Comparison of ENCODE assay signal across 8 cellular contexts in genomic region chr14:39430762-39431415, GRCh38. TPM values are rescaled to one million over a fixed set of nuclear protein-coding genes. Genes with fewer than 3 reads are reported as not detected.
DNase-seq lines count a peak whose midpoint lies in the region; ATAC-seq lines count a peak whose summit lies in the region.

No MANE protein-coding gene starts in this region.

- peak overlapping the region; percentile 88 for H3K4me3 Mint-ChIP-seq in activated CD8-positive, alpha-beta memory T cell treated with anti-CD3 and anti-CD28 coated beads, Interleukin-2, amount 10 ng/mL, durations not matched to agents 7 days and 5 days
- H3K4me3 Mint-ChIP-seq in IgD-negative memory B cell (peak overlapping the region; percentile 98 to 99 (median 99)), immature natural killer cell (peak overlapping the region; percentile 96 to 100 (median 99))
- peak overlapping the region; percentile 97 for H3K4me3 Mint-ChIP-seq in activated naive CD8-positive, alpha-beta T cell treated with anti-CD3 and anti-CD28 coated beads for 36 hours
- peak overlapping the region; percentile 99 to 100 for H3K4me3 Mint-ChIP-seq in stimulated activated naive CD8-positive, alpha-beta T cell treated with anti-CD3 and anti-CD28 coated beads, Interleukin-15, amount 100 ng/mL, for 72 hours

- no peak for DNase-seq in activated CD8-positive, alpha-beta memory T cell treated with anti-CD3 and anti-CD28 coated beads, Interleukin-2, amount 10 ng/mL, durations not matched to agents 7 days and 5 days
- no peak for DNase-seq in activated CD8-positive, alpha-beta memory T cell treated with anti-CD3 and anti-CD28 coated beads, Interleukin-2, amount 50 U/mL, for 4 hours
- no peak for DNase-seq in activated naive CD8-positive, alpha-beta T cell treated with anti-CD3 and anti-CD28 coated beads for 36 hours
- no peak for DNase-seq in immature natural killer cell
- peak in 1 of 2 donors; percentile 18 for DNase-seq in stimulated activated naive CD8-positive, alpha-beta T cell treated with anti-CD3 and anti-CD28 coated beads, Interleukin-15, amount 100 ng/mL, for 72 hours
- no peak for DNase-seq in DMS79 treated with DMSO at 0.1 percent for 48 hours (lab: John Stamatoyannopoulos, UW)

- H3K27ac Mint-ChIP-seq in activated CD8-positive, alpha-beta memory T cell treated with anti-CD3 and anti-CD28 coated beads, Interleukin-2, amount 10 ng/mL, durations not matched to agents 7 days and 5 days = peak overlapping the region; percentile 99
- peak overlapping the region; percentile 95 to 99 (median 99) for H3K27ac Mint-ChIP-seq in IgD-negative memory B cell
- peak overlapping the region; percentile 90 for H3K27ac Mint-ChIP-seq in activated naive CD8-positive, alpha-beta T cell treated with anti-CD3 and anti-CD28 coated beads for 36 hours
- H3K27ac Mint-ChIP-seq in immature natural killer cell = peak overlapping the region; percentile 95 to 99 (median 96)
- H3K27ac Mint-ChIP-seq in stimulated activated naive CD8-positive, alpha-beta T cell treated with anti-CD3 and anti-CD28 coated beads, Interleukin-15, amount 100 ng/mL, for 72 hours = peak overlapping the region; percentile 95 to 98

- CTCF ChIA-PET in activated CD8-positive, alpha-beta memory T cell treated with anti-CD3 and anti-CD28 coated beads, Interleukin-2, amount 10 ng/mL, durations not matched to agents 7 days and 5 days (lab: Charles Lee) = interaction anchor here (1.1 to 3.8 kb wide), 6 partner anchors 164 to 329 kb away, joined by 3 to 31 read pairs (median 3); partner anchors contain the start of gene TRAPPC6B

- no peak for ATAC-seq in activated CD8-positive, alpha-beta memory T cell treated with anti-CD3 and anti-CD28 coated beads, Interleukin-2, amount 10 ng/mL, durations not matched to agents 7 days and 5 days
- ATAC-seq in stimulated activated naive CD8-positive, alpha-beta T cell treated with anti-CD3 and anti-CD28 coated beads, Interleukin-15, amount 100 ng/mL, for 72 hours = peak; percentile 26
- ATAC-seq in GM18498 (IDR thresholded peaks at IDR 0.05; ENCODE audit: unreplicated experiment) = no peak

- H3K4me1 Mint-ChIP-seq in activated CD8-positive, alpha-beta memory T cell treated with anti-CD3 and anti-CD28 coated beads, Interleukin-2, amount 10 ng/mL, durations not matched to agents 7 days and 5 days = peaks cover 48% of the 10 kb centered on the region
- H3K4me1 Mint-ChIP-seq in IgD-negative memory B cell = peaks cover 42 to 47% (median 47%) of the 10 kb centered on the region in 3 donors
- H3K4me1 Mint-ChIP-seq in activated naive CD8-positive, alpha-beta T cell treated with anti-CD3 and anti-CD28 coated beads for 36 hours = peaks cover 48% of the 10 kb centered on the region
- H3K4me1 Mint-ChIP-seq in immature natural killer cell = peaks cover 53 to 60% of the 10 kb centered on the region in 2 donors
- peaks cover 47% of the 10 kb centered on the region for H3K4me1 Mint-ChIP-seq in stimulated activated naive CD8-positive, alpha-beta T cell treated with anti-CD3 and anti-CD28 coated beads, Interleukin-15, amount 100 ng/mL, for 72 hours

- no peaks in the 10 kb centered on the region for H3K27me3 Mint-ChIP-seq in activated CD8-positive, alpha-beta memory T cell treated with anti-CD3 and anti-CD28 coated beads, Interleukin-2, amount 10 ng/mL, durations not matched to agents 7 days and 5 days
- H3K27me3 Mint-ChIP-seq in IgD-negative memory B cell (no peaks in the 10 kb centered on the region), immature natural killer cell (ENCODE audit: low read depth in 3 of 3) (peaks cover 7 to 20% (median 19%) of the 10 kb centered on the region in 3 donors)
- H3K27me3 Mint-ChIP-seq in activated naive CD8-positive, alpha-beta T cell treated with anti-CD3 and anti-CD28 coated beads for 36 hours = no peaks in the 10 kb centered on the region
- H3K27me3 Mint-ChIP-seq in stimulated activated naive CD8-positive, alpha-beta T cell treated with anti-CD3 and anti-CD28 coated beads, Interleukin-15, amount 100 ng/mL, for 72 hours = no peaks in the 10 kb centered on the region

- peaks cover 9% of the 10 kb centered on the region for H3K36me3 Mint-ChIP-seq in activated CD8-positive, alpha-beta memory T cell treated with anti-CD3 and anti-CD28 coated beads, Interleukin-2, amount 10 ng/mL, durations not matched to agents 7 days and 5 days
- H3K36me3 Mint-ChIP-seq in IgD-negative memory B cell (peaks cover 3% of the 10 kb centered on the region), immature natural killer cell (no peaks in the 10 kb centered on the region)
- peaks cover 10% of the 10 kb centered on the region for H3K36me3 Mint-ChIP-seq in activated naive CD8-positive, alpha-beta T cell treated with anti-CD3 and anti-CD28 coated beads for 36 hours

- no peaks in the 10 kb centered on the region for H3K9me3 Mint-ChIP-seq in activated CD8-positive, alpha-beta memory T cell treated with anti-CD3 and anti-CD28 coated beads, Interleukin-2, amount 10 ng/mL, durations not matched to agents 7 days and 5 days (ENCODE audit: low read depth)
- H3K9me3 Mint-ChIP-seq in IgD-negative memory B cell (no peaks in the 10 kb centered on the region), immature natural killer cell (no peaks in the 10 kb centered on the region)
- no peaks in the 10 kb centered on the region for H3K9me3 Mint-ChIP-seq in activated naive CD8-positive, alpha-beta T cell treated with anti-CD3 and anti-CD28 coated beads for 36 hours
- H3K9me3 Mint-ChIP-seq in stimulated activated naive CD8-positive, alpha-beta T cell treated with anti-CD3 and anti-CD28 coated beads, Interleukin-15, amount 100 ng/mL, for 72 hours = no peaks in the 10 kb centered on the region

RNA-seq across cellular contexts. Expression of gene FBXO33, which starts 1.3 kb away (rescaled TPM):
- 10 to 100 TPM; 17.5 to 19.9 TPM for total RNA-seq in activated CD8-positive, alpha-beta memory T cell treated with anti-CD3 and anti-CD28 coated beads, Interleukin-2, amount 10 ng/mL, durations not matched to agents 7 days and 5 days
- polyA plus RNA-seq in IgD-negative memory B cell = 10.5 TPM
- total RNA-seq in activated naive CD8-positive, alpha-beta T cell treated with anti-CD3 and anti-CD28 coated beads for 36 hours = 10 to 100 TPM; 21.8 TPM
- polyA plus RNA-seq in immature natural killer cell = 10 to 100 TPM; 13.4 to 18.2 (median 17.6) TPM
